In the genomic region with DNA sequence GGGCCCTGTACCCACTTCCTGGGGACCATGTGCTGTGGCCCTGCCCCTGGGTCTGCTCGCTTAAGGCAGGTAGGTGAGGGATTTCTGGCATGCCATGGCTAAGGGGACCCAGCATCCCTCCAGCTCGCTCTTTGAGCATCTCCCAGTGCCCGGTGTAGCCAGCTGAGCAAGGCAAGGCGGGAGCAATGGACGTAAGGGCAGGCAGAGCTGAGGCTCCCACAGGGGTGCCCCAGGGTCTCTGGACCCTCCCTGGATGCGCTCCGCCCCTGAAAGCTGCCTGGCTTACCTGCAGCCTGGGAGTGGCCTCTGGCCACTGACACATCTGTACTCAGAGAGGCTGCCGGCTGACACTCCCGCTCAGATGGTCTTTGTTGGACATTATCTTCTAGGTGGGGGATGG, we compare ENCODE assay signal across 1 cellular context.
TF ChIP-seq lines count a peak whose summit lies in the region.

No MANE protein-coding gene starts in this region.

TF ChIP-seq in GM23338, 12 proteins besides CTCF, POLR2A, EP300 and RAD21 (continued from another document):
- TF ChIP-seq NANOG (IDR thresholded peaks at IDR 0.05; ENCODE audit: borderline replicate concordance) (no peak), REST (IDR thresholded peaks at IDR 0.05; ENCODE audit: unreplicated experiment) (no peak), EZH2 (IDR thresholded peaks at IDR 0.05; ENCODE audit: low read depth, unreplicated experiment) (no peak), ZNF331 (CRISPR knock-in tag; IDR thresholded peaks at IDR 0.05; ENCODE audit: low read depth) (no peak)
- TF ChIP-seq, protein P1, sequence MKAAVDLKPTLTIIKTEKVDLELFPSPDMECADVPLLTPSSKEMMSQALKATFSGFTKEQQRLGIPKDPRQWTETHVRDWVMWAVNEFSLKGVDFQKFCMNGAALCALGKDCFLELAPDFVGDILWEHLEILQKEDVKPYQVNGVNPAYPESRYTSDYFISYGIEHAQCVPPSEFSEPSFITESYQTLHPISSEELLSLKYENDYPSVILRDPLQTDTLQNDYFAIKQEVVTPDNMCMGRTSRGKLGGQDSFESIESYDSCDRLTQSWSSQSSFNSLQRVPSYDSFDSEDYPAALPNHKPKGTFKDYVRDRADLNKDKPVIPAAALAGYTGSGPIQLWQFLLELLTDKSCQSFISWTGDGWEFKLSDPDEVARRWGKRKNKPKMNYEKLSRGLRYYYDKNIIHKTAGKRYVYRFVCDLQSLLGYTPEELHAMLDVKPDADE (IDR thresholded peaks at IDR 0.05), result no peak
